ENCODE assay signal across 10 cellular contexts in genomic region chr1:205568469-205569361, GRCh38.
DNase-seq lines count a peak whose midpoint lies in the region; ATAC-seq and TF ChIP-seq lines count a peak whose summit lies in the region.
"Had no signal": no experiment of that assay in that cellular context is flagged by ENCODE, and none has a peak within 500 bp of the region (broad histone marks: within the 10 kb centered on the region; RNA-seq: fewer than 3 reads in every experiment).

No MANE protein-coding gene starts in this region.

- no peaks in the 10 kb centered on the region for H3K9me3 Mint-ChIP-seq in activated naive CD4-positive, alpha-beta T cell treated with anti-CD3 and anti-CD28 coated beads for 36 hours
- no peaks in the 10 kb centered on the region for H3K9me3 Mint-ChIP-seq in dendritic cell treated with granulocyte-macrophage colony-stimulating factor and Interleukin-4, amounts not matched to agents 40 ng/mL and 50 ng/mL, for 4 days

- DNase-seq in activated naive CD4-positive, alpha-beta T cell treated with anti-CD3 and anti-CD28 coated beads for 36 hours: no peak
- DNase-seq in activated naive CD4-positive, alpha-beta T cell treated with anti-CD3 and anti-CD28 coated beads, Interleukin-2, amount 50 U/mL, for 16 hours: no peak
- peak in 1 of 3 donors; percentile 67 for DNase-seq in mucosa of descending colon
- DNase-seq in ureter (ENCODE audit: low spot score): peak; percentile 38
- DNase-seq in midbrain (lab: John Stamatoyannopoulos, UW): no peak
- DNase-seq in activated CD4-positive, alpha-beta T cell treated with anti-CD3 and anti-CD28 coated beads for 48 hours: no peak
- DNase-seq: Kasumi-1 had no signal

- H3K9me3 ChIP-seq in mucosa of descending colon: no peaks in the 10 kb centered on the region
- H3K9me3 ChIP-seq: adrenal gland had no signal

- no peaks in the 10 kb centered on the region for H3K36me3 ChIP-seq in mucosa of descending colon (ENCODE audit: low read depth)
- H3K36me3 ChIP-seq: adrenal gland had no signal

- H3K4me1 ChIP-seq in mucosa of descending colon (ENCODE audit: low read depth): peaks cover 10% of the 10 kb centered on the region
- H3K4me1 ChIP-seq: adrenal gland had no signal

- intact Hi-C loops in activated naive CD4-positive, alpha-beta T cell treated with anti-CD3 and anti-CD28 coated beads for 36 hours (cut with micrococcal nuclease): no loop called here
- intact Hi-C loops in dendritic cell treated with granulocyte-macrophage colony-stimulating factor and Interleukin-4, amounts not matched to agents 40 ng/mL and 50 ng/mL, for 4 days (cut with micrococcal nuclease): no loop called here
- intact Hi-C loops in mucosa of descending colon (cut with DNase I, micrococcal nuclease): no loop called here

- H3K4me3 Mint-ChIP-seq in activated naive CD4-positive, alpha-beta T cell treated with anti-CD3 and anti-CD28 coated beads for 36 hours: peak overlapping the region; percentile 50
- peak overlapping the region; percentile 28 for H3K4me3 Mint-ChIP-seq in dendritic cell treated with granulocyte-macrophage colony-stimulating factor and Interleukin-4, amounts not matched to agents 40 ng/mL and 50 ng/mL, for 4 days

- no peak for TF ChIP-seq CTCF in mucosa of descending colon (IDR thresholded peaks at IDR 0.05)

- ATAC-seq in mucosa of descending colon: peak; percentile 52
- no peak for ATAC-seq in GM18870 (IDR thresholded peaks at IDR 0.05; ENCODE audit: unreplicated experiment)

- no peak overlapping the region for H3K27ac Mint-ChIP-seq in activated naive CD4-positive, alpha-beta T cell treated with anti-CD3 and anti-CD28 coated beads for 36 hours
- no peak overlapping the region for H3K27ac Mint-ChIP-seq in dendritic cell treated with granulocyte-macrophage colony-stimulating factor and Interleukin-4, amounts not matched to agents 40 ng/mL and 50 ng/mL, for 4 days

- H3K4me3 ChIP-seq in mucosa of descending colon: no peak overlapping the region

- no peaks in the 10 kb centered on the region for H3K36me3 Mint-ChIP-seq in activated naive CD4-positive, alpha-beta T cell treated with anti-CD3 and anti-CD28 coated beads for 36 hours (ENCODE audit: low read depth)
- H3K36me3 Mint-ChIP-seq in dendritic cell treated with granulocyte-macrophage colony-stimulating factor and Interleukin-4, amounts not matched to agents 40 ng/mL and 50 ng/mL, for 4 days (ENCODE audit: low read depth): no peaks in the 10 kb centered on the region

- H3K4me1 Mint-ChIP-seq in activated naive CD4-positive, alpha-beta T cell treated with anti-CD3 and anti-CD28 coated beads for 36 hours (ENCODE audit: low read depth): peaks cover 1% of the 10 kb centered on the region
- H3K4me1 Mint-ChIP-seq in dendritic cell treated with granulocyte-macrophage colony-stimulating factor and Interleukin-4, amounts not matched to agents 40 ng/mL and 50 ng/mL, for 4 days (ENCODE audit: low read depth): no peaks in the 10 kb centered on the region

- CTCF ChIA-PET in activated naive CD4-positive, alpha-beta T cell treated with anti-CD3 and anti-CD28 coated beads for 36 hours (lab: Charles Lee): interaction anchor here (1.6 to 3.4 kb wide), 2 partner anchors 40 to 90 kb away, joined by 3 to 15 read pairs; no protein-coding TSS in a partner anchor

- peaks cover 34% of the 10 kb centered on the region for H3K27me3 Mint-ChIP-seq in activated naive CD4-positive, alpha-beta T cell treated with anti-CD3 and anti-CD28 coated beads for 36 hours (ENCODE audit: low read depth)
- H3K27me3 Mint-ChIP-seq in dendritic cell treated with granulocyte-macrophage colony-stimulating factor and Interleukin-4, amounts not matched to agents 40 ng/mL and 50 ng/mL, for 4 days: peaks cover 83% of the 10 kb centered on the region
